Comparison of ENCODE assay signal across 9 cellular contexts in genomic region chr12:6964605-6965025, GRCh38. TPM values are rescaled to one million over a fixed set of nuclear protein-coding genes. Genes with fewer than 3 reads are reported as not detected.
DNase-seq lines count a peak whose midpoint lies in the region; ATAC-seq and TF ChIP-seq lines count a peak whose summit lies in the region.
"Had no signal": no experiment of that assay in that cellular context is flagged by ENCODE, and none has a peak within 500 bp of the region (broad histone marks: within the 10 kb centered on the region; RNA-seq: fewer than 3 reads in every experiment).

No MANE protein-coding gene starts in this region.

- H2BK15ac ChIP-seq in mesenchymal stem cell (ENCODE audit: low read depth, poor library complexity, severe bottlenecking), result no peak overlapping the region

- H3K27me3 ChIP-seq in ascending aorta (no peaks in the 10 kb centered on the region), mesenchymal stem cell (ENCODE audit: control insufficient read depth in 1 of 2, insufficient read depth in 1 of 2, low read length in 2 of 2) (no peaks in the 10 kb centered on the region)

- H2BK5ac ChIP-seq in mesenchymal stem cell (ENCODE audit: low read depth, low read length, poor library complexity, severe bottlenecking), result no peak overlapping the region

- H3K9ac ChIP-seq in mesenchymal stem cell (ENCODE audit: low read length), result peak overlapping the region; percentile 75

- no peak overlapping the region for H3K14ac ChIP-seq in mesenchymal stem cell (ENCODE audit: low read length in 2 of 2)

- H3K9me3 Mint-ChIP-seq in activated naive CD4-positive, alpha-beta T cell treated with anti-CD3 and anti-CD28 coated beads for 36 hours, result no peaks in the 10 kb centered on the region
- H3K9me3 Mint-ChIP-seq in type B pancreatic cell, result no peaks in the 10 kb centered on the region

- H3K36me3 ChIP-seq in ascending aorta (peaks cover 34 to 42% of the 10 kb centered on the region in 2 donors), mesenchymal stem cell (ENCODE audit: control insufficient read depth in 1 of 2, insufficient read depth in 2 of 2, low read depth in 1 of 2, low read length in 2 of 2) (peaks cover 52 to 54% of the 10 kb centered on the region in 2 experiments)

- H3K4me2 ChIP-seq in mesenchymal stem cell (ENCODE audit: low read length, poor library complexity, severe bottlenecking), result no peak overlapping the region

- intact Hi-C loops in activated naive CD4-positive, alpha-beta T cell treated with anti-CD3 and anti-CD28 coated beads for 36 hours (cut with micrococcal nuclease), result loop anchor here (1.0 to 5.0 kb wide), 3 partner anchors 20 to 277 kb away; partner anchors contain the start of genes C12orf57 and ZNF384
- intact Hi-C loops in ascending aorta (cut with DNase I), result loop anchor here (1.0 kb wide), 3 partner anchors 18 to 95 kb away; no protein-coding TSS in a partner anchor

- H3K27ac Mint-ChIP-seq in activated naive CD4-positive, alpha-beta T cell treated with anti-CD3 and anti-CD28 coated beads for 36 hours, result peak overlapping the region; percentile 93
- peak overlapping the region; percentile 99 for H3K27ac Mint-ChIP-seq in type B pancreatic cell

- no peak overlapping the region for H3K23ac ChIP-seq in mesenchymal stem cell (ENCODE audit: low read length in 2 of 2)

- no peak overlapping the region for H2BK12ac ChIP-seq in mesenchymal stem cell (ENCODE audit: low read length in 2 of 2)

- H2BK120ac ChIP-seq in mesenchymal stem cell (ENCODE audit: low read depth, low read length), result no peak overlapping the region

- no peak for ATAC-seq in GM18505 (IDR thresholded peaks at IDR 0.05; ENCODE audit: unreplicated experiment)

- H3K4me1 Mint-ChIP-seq in activated naive CD4-positive, alpha-beta T cell treated with anti-CD3 and anti-CD28 coated beads for 36 hours (ENCODE audit: low read depth), result peaks cover 85% of the 10 kb centered on the region
- peaks cover 27% of the 10 kb centered on the region for H3K4me1 Mint-ChIP-seq in type B pancreatic cell (ENCODE audit: unreplicated experiment)

- H3K9me3 ChIP-seq in ascending aorta (no peaks in the 10 kb centered on the region), mesenchymal stem cell (ENCODE audit: control insufficient read depth, low read length) (no peaks in the 10 kb centered on the region)

- TF ChIP-seq POLR2A in GM18505 (IDR thresholded peaks at IDR 0.05; ENCODE audit: borderline replicate concordance, extremely low read depth, insufficient read depth, insufficient read length), result no peak

- peaks cover 0 to 22% of the 10 kb centered on the region in 2 donors for H3K4me1 ChIP-seq in ascending aorta
- peaks cover 23% of the 10 kb centered on the region for H3K4me1 ChIP-seq in mesenchymal stem cell (ENCODE audit: control insufficient read depth, insufficient read depth, low read depth, low read length)

- TF ChIP-seq CTCF in ascending aorta (IDR thresholded peaks at IDR 0.05) (no peak), type B pancreatic cell (conservative IDR thresholded peaks at IDR 0.05) (no peak)

- WGBS in mesenchymal stem cell, result 91% methylated on average over 8 of the region's 8 CpGs

- peak overlapping the region; percentile 84 for H4K91ac ChIP-seq in mesenchymal stem cell (ENCODE audit: low read length)

- H2AFZ ChIP-seq in mesenchymal stem cell (ENCODE audit: low read depth, low read length), result no peak overlapping the region

- H3K27ac ChIP-seq in ascending aorta, result peak overlapping the region; percentile 64 to 75
- peak overlapping the region; percentile 2 for H3K27ac ChIP-seq in mesenchymal stem cell (ENCODE audit: low read length, poor library complexity, severe bottlenecking)

- H3K4ac ChIP-seq in mesenchymal stem cell (ENCODE audit: low read depth in 1 of 2, low read length in 2 of 2), result peak overlapping the region in 1 of 2 experiments; percentile 1

- H3K18ac ChIP-seq in mesenchymal stem cell (ENCODE audit: low read depth in 1 of 2, low read length in 2 of 2), result no peak overlapping the region

- H3K79me1 ChIP-seq in mesenchymal stem cell (replicated peaks; ENCODE audit: low read length, poor library complexity, severe bottlenecking), result peaks cover 11% of the 10 kb centered on the region

- H3K27me3 Mint-ChIP-seq in activated naive CD4-positive, alpha-beta T cell treated with anti-CD3 and anti-CD28 coated beads for 36 hours (ENCODE audit: low read depth), result no peaks in the 10 kb centered on the region
- H3K27me3 Mint-ChIP-seq in type B pancreatic cell, result no peaks in the 10 kb centered on the region

- H3K4me3 Mint-ChIP-seq in activated naive CD4-positive, alpha-beta T cell treated with anti-CD3 and anti-CD28 coated beads for 36 hours, result no peak overlapping the region
- H3K4me3 Mint-ChIP-seq in type B pancreatic cell, result peak overlapping the region; percentile 95

- no peak overlapping the region for H2AK5ac ChIP-seq in mesenchymal stem cell (ENCODE audit: low read length, severe bottlenecking)

- no peak for DNase-seq in activated naive CD4-positive, alpha-beta T cell treated with anti-CD3 and anti-CD28 coated beads for 36 hours
- DNase-seq in activated naive CD4-positive, alpha-beta T cell (lab: John Stamatoyannopoulos, UW), result no peak
- DNase-seq in ascending aorta (ENCODE audit: low spot score in 2 of 2), result no peak
- DNase-seq in mesenchymal stem cell, result no peak
- DNase-seq in type B pancreatic cell (ENCODE audit: extremely low spot score, unreplicated experiment), result no peak
- no peak for DNase-seq in NCI-H1092 (lab: John Stamatoyannopoulos, UW)
- DNase-seq in H4 (ENCODE audit: low spot score), result no peak

- CTCF ChIA-PET in activated naive CD4-positive, alpha-beta T cell treated with anti-CD3 and anti-CD28 coated beads for 36 hours (lab: Charles Lee), result interaction anchor here (1.0 to 12.0 kb wide), 11 partner anchors 9 to 149 kb away, joined by 3 to 397 read pairs (median 5); partner anchors contain the start of genes C12orf57, PTPN6 and RNU7-1

- H4K8ac ChIP-seq in mesenchymal stem cell (ENCODE audit: low read length), result peak overlapping the region; percentile 72

- peaks cover 50% of the 10 kb centered on the region for H3K36me3 Mint-ChIP-seq in activated naive CD4-positive, alpha-beta T cell treated with anti-CD3 and anti-CD28 coated beads for 36 hours (ENCODE audit: low read depth)
- peaks cover 31% of the 10 kb centered on the region for H3K36me3 Mint-ChIP-seq in type B pancreatic cell

- H3K4me3 ChIP-seq in ascending aorta (no peak overlapping the region), mesenchymal stem cell (ENCODE audit: insufficient read depth in 1 of 2, low read depth in 1 of 2, low read length in 2 of 2) (no peak overlapping the region)

RNA-seq across cellular contexts. Expression of gene PHB2, which starts 5.8 kb away (rescaled TPM):
- total RNA-seq in activated naive CD4-positive, alpha-beta T cell treated with anti-CD3 and anti-CD28 coated beads for 36 hours, result 100 to 1,000 TPM; 389 to 392 TPM
- total RNA-seq in ascending aorta, result 85.5 TPM
- polyA plus RNA-seq in mesenchymal stem cell (2013, experiment 1 of 2), result 253 TPM
- 265 TPM for polyA plus RNA-seq in mesenchymal stem cell (2013, experiment 2 of 2)
- 252 and 377 TPM in 2 replicates for total RNA-seq in type B pancreatic cell (ENCODE audit: low replicate concordance)
- 486 and 563 TPM in 2 replicates for total RNA-seq in H4 (2014; rRNA removed; shearing (Covaris generic))

RNA-seq across cellular contexts. Expression of gene EMG1, which starts 6.1 kb away (rescaled TPM):
- 10 to 100 TPM; 89.1 to 91.9 TPM for total RNA-seq in activated naive CD4-positive, alpha-beta T cell treated with anti-CD3 and anti-CD28 coated beads for 36 hours
- 37.4 TPM for total RNA-seq in ascending aorta
- 30.6 TPM for polyA plus RNA-seq in mesenchymal stem cell (2013, experiment 1 of 2)
- 32.3 TPM for polyA plus RNA-seq in mesenchymal stem cell (2013, experiment 2 of 2)
- 46.5 and 108 TPM in 2 replicates for total RNA-seq in type B pancreatic cell (ENCODE audit: low replicate concordance)
- total RNA-seq in H4 (2014; rRNA removed; shearing (Covaris generic)), result 99.6 and 119 TPM in 2 replicates

RNA-seq across cellular contexts. Expression of gene PTPN6, which starts 13.5 kb away (rescaled TPM):
- total RNA-seq in activated naive CD4-positive, alpha-beta T cell treated with anti-CD3 and anti-CD28 coated beads for 36 hours, result 100 to 1,000 TPM; 334 to 348 TPM
- total RNA-seq in ascending aorta (1.7 TPM), type B pancreatic cell (ENCODE audit: low replicate concordance) (15.6 and 61.0 TPM in 2 replicates)
- polyA plus RNA-seq in mesenchymal stem cell (2013, experiment 1 of 2), result 0.73 TPM
- polyA plus RNA-seq in mesenchymal stem cell (2013, experiment 2 of 2), result 1.2 TPM
- not detected in 2 replicates for total RNA-seq in H4 (2014; rRNA removed; shearing (Covaris generic))

RNA-seq across cellular contexts. Expression of gene C12orf57, which starts 20.8 kb away (rescaled TPM):
- total RNA-seq in activated naive CD4-positive, alpha-beta T cell treated with anti-CD3 and anti-CD28 coated beads for 36 hours, result 100 to 1,000 TPM; 242 to 245 TPM
- total RNA-seq in ascending aorta, result 558 TPM
- polyA plus RNA-seq in mesenchymal stem cell (2013, experiment 1 of 2), result 186 TPM
- polyA plus RNA-seq in mesenchymal stem cell (2013, experiment 2 of 2), result 188 TPM
- 220 and 275 TPM in 2 replicates for total RNA-seq in type B pancreatic cell (ENCODE audit: low replicate concordance)
- total RNA-seq in H4 (2014; rRNA removed; shearing (Covaris generic)), result 219 and 260 TPM in 2 replicates

RNA-seq across cellular contexts. Expression of gene RNU7-1, which starts 21.0 kb away (rescaled TPM):
- total RNA-seq in activated naive CD4-positive, alpha-beta T cell treated with anti-CD3 and anti-CD28 coated beads for 36 hours, result not detected
- total RNA-seq in ascending aorta (not detected), type B pancreatic cell (ENCODE audit: low replicate concordance) (not detected in 2 replicates)
- polyA plus RNA-seq in mesenchymal stem cell (2013, experiment 1 of 2), result not detected
- not detected for polyA plus RNA-seq in mesenchymal stem cell (2013, experiment 2 of 2)
- total RNA-seq in H4 (2014; rRNA removed; shearing (Covaris generic)), result not detected in 2 replicates
- total RNA-seq: renal cortical epithelial cell had no signal
